14 cellular contexts compared by ENCODE assay signal in genomic region chr16:87063543-87063942, GRCh38.
DNase-seq lines count a peak whose midpoint lies in the region; ATAC-seq, FAIRE-seq and TF ChIP-seq lines count a peak whose summit lies in the region.
"Had no signal": no experiment of that assay in that cellular context is flagged by ENCODE, and none has a peak within 500 bp of the region (broad histone marks: within the 10 kb centered on the region; RNA-seq: fewer than 3 reads in every experiment).

No MANE protein-coding gene starts in this region.

- H3K4me3 Mint-ChIP-seq in nephron = peak overlapping the region; percentile 72 to 83 (median 79)
- H3K4me3 Mint-ChIP-seq: GM23338 had no signal

- ATAC-seq in GM21367 (IDR thresholded peaks at IDR 0.05; ENCODE audit: unreplicated experiment) = no peak
- ATAC-seq: GM23338 had no signal

- no peaks in the 10 kb centered on the region for H3K9me3 Mint-ChIP-seq in nephron
- H3K9me3 Mint-ChIP-seq: GM23338 had no signal

- peak; percentile 32 for FAIRE-seq in urothelium cell line (lab: Jason Lieb, UNC)
- FAIRE-seq: RCC 7860 had no signal

- H3K27me3 Mint-ChIP-seq in nephron (ENCODE audit: low read depth) = peaks cover 64% of the 10 kb centered on the region

- no peak for TF ChIP-seq CTCF in nephron (IDR thresholded peaks at IDR 0.05; ENCODE audit: unreplicated experiment in 3 of 3)

- peak; percentile 31 for DNase-seq in UCSD-AML1 (lab: John Stamatoyannopoulos, UW; ENCODE audit: unreplicated experiment)
- peak; percentile 46 for DNase-seq in dermis blood vessel endothelial cell
- no peak for DNase-seq in urothelium cell line (ENCODE audit: low spot score)
- DNase-seq in HuH-7.5 (ENCODE audit: low spot score) = no peak
- DNase-seq in SKM-1 (lab: John Stamatoyannopoulos, UW; ENCODE audit: unreplicated experiment) = no peak
- DNase-seq: Kasumi-1, NCI-H1930, NCI-H2171 treated with DMSO at 0.1 percent for 48 hours, NCI-H82, SHP77 had no signal

- no peaks in the 10 kb centered on the region for H3K36me3 Mint-ChIP-seq in nephron (ENCODE audit: low read depth)

- H3K27ac Mint-ChIP-seq in nephron = peak overlapping the region; percentile 97 to 98 (median 97)
- H3K27ac Mint-ChIP-seq: GM23338 had no signal

- H3K4me1 Mint-ChIP-seq in nephron = peaks cover 75% of the 10 kb centered on the region

Comparison
In these comparisons a context has a peak if more than half of its experiments do, and no peak if none do; other contexts are left out.
1. DNase-seq: peak in UCSD-AML1 (single experiment) and dermis blood vessel endothelial cell (single experiment); none in urothelium cell line (single experiment), HuH-7.5 (single experiment) and SKM-1 (single experiment).